ENCODE assay signal across 21 cellular contexts in the genomic region with DNA sequence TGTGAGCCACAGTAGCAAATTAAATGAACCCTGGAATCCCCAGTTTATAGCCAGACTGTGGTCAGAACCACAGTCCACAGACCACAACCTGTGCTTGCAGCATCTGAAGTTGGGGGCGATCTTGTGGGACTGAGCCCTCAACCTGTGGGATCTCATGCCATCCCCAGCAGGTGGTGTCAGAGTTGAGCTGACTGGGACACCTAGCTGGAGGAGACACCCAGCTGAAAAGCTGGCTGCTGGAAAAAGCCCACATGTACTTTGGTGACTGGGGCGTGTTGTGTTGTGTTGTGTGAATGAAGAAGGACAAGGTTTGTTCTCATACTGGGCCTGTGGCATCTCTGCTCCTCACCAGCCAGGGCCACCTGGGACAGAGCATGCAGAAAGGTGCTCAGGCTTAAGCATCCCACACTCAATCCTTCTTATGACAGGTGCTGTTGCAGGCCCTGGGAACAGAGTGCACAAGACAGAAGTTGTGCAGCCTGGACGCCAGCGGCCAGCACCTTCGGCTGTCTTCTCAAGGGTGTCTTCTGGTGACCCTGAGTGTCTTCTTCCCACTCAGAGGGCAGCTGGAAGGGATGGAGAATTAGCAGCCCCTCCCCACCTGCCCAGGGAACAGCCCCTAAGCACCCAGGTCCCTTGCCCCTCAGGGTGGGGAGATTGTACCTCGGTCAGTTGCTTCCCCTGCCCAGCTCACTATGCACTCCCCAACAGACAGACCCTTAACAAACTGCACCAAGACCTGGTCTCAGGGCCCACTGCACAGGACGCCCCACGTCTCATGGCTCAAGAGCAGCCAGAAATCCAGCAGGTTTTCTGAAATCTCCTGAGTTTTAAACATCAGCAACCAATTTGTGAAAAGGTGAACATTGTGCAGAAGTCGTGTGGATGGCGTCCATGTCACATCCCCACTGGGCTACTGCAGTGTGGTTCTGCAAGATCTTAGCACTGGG. TPM values are rescaled to one million over a fixed set of nuclear protein-coding genes. Genes with fewer than 3 reads are reported as not detected.
DNase-seq lines count a peak whose midpoint lies in the region; ATAC-seq and TF ChIP-seq lines count a peak whose summit lies in the region.
"Had no signal": no experiment of that assay in that cellular context is flagged by ENCODE, and none has a peak within 500 bp of the region (broad histone marks: within the 10 kb centered on the region; RNA-seq: fewer than 3 reads in every experiment).

No MANE protein-coding gene starts in this region.

- H3K27ac ChIP-seq in DND-41 (ENCODE audit: low read length): no peak overlapping the region
- H3K27ac ChIP-seq in naive thymus-derived CD4-positive, alpha-beta T cell (ENCODE audit: low read depth, low read length): no peak overlapping the region
- H3K27ac ChIP-seq: 22Rv1, GM23248, KMS-11 had no signal

- no peaks in the 10 kb centered on the region for H3K9me3 ChIP-seq in DND-41 (ENCODE audit: insufficient read depth, low read length, severe bottlenecking)
- H3K9me3 ChIP-seq in naive thymus-derived CD4-positive, alpha-beta T cell (ENCODE audit: control insufficient read depth in 2 of 3, low read length in 3 of 3): no peaks in the 10 kb centered on the region
- H3K9me3 ChIP-seq: MG63 had no signal

- CTCF ChIA-PET in naive thymus-derived CD4-positive, alpha-beta T cell (lab: Charles Lee): no interaction called here

- no peaks in the 10 kb centered on the region for H4K20me1 ChIP-seq in DND-41 (ENCODE audit: insufficient read depth, low read length)

- DNase-seq in DMS53 (lab: John Stamatoyannopoulos, UW) (peak; percentile 15), DMS53 treated with DMSO at 0.1 percent for 48 hours (lab: John Stamatoyannopoulos, UW; ENCODE audit: unreplicated experiment) (no peak), DND-41 (peak; percentile 32), chondrocyte (ENCODE audit: low spot score) (peak; percentile 52), posterior vena cava (ENCODE audit: low spot score) (peak; percentile 47), HUDEP-2 (lab: John Stamatoyannopoulos, UW; ENCODE audit: unreplicated experiment in 76 of 76) (no peak)
- DNase-seq in naive thymus-derived CD4-positive, alpha-beta T cell: no peak
- DNase-seq: DMS153, GM23248, MG63, NCI-H1092 treated with DMSO at 0.1 percent for 48 hours, NCI-H1694, NCI-H2107, SIG-M5 had no signal

- H3K9me3 Mint-ChIP-seq in chondrocyte (ENCODE audit: low read depth): no peaks in the 10 kb centered on the region
- no peaks in the 10 kb centered on the region for H3K9me3 Mint-ChIP-seq in naive thymus-derived CD4-positive, alpha-beta T cell

- H3K36me3 ChIP-seq in DND-41 (ENCODE audit: insufficient read depth, low read length): no peaks in the 10 kb centered on the region
- no peaks in the 10 kb centered on the region for H3K36me3 ChIP-seq in naive thymus-derived CD4-positive, alpha-beta T cell (ENCODE audit: control insufficient read depth in 2 of 3, insufficient read depth in 3 of 3, low read length in 3 of 3)
- H3K36me3 ChIP-seq: MG63 had no signal

- POLR2A ChIA-PET in naive thymus-derived CD4-positive, alpha-beta T cell (lab: Charles Lee): no interaction called here

- H3K36me3 Mint-ChIP-seq in chondrocyte (ENCODE audit: low read depth): no peaks in the 10 kb centered on the region
- no peaks in the 10 kb centered on the region for H3K36me3 Mint-ChIP-seq in naive thymus-derived CD4-positive, alpha-beta T cell

- no peak overlapping the region for H3K4me2 ChIP-seq in DND-41 (ENCODE audit: insufficient read depth, low read length)
- H3K4me2 ChIP-seq: KMS-11 had no signal

- H2AFZ ChIP-seq in DND-41 (ENCODE audit: low read depth, low read length): no peak overlapping the region
- H2AFZ ChIP-seq: GM23248 had no signal

- H3K79me2 ChIP-seq in DND-41 (ENCODE audit: insufficient read depth, low read length): no peaks in the 10 kb centered on the region

- no peak overlapping the region for H3K4me3 Mint-ChIP-seq in chondrocyte (ENCODE audit: unreplicated experiment)
- no peak overlapping the region for H3K4me3 Mint-ChIP-seq in naive thymus-derived CD4-positive, alpha-beta T cell

- no peak overlapping the region for H3K27ac Mint-ChIP-seq in chondrocyte (ENCODE audit: unreplicated experiment)
- H3K27ac Mint-ChIP-seq in naive thymus-derived CD4-positive, alpha-beta T cell: no peak overlapping the region

- peak; percentile 57 for ATAC-seq in DND-41 (ENCODE audit: insufficient read depth, low read depth)
- ATAC-seq in GM18858 (IDR thresholded peaks at IDR 0.05; ENCODE audit: unreplicated experiment): no peak
- no peak for ATAC-seq in naive thymus-derived CD4-positive, alpha-beta T cell
- ATAC-seq: GM12878, HCT116, Panc1 had no signal

- TF ChIP-seq CTCF in DND-41 (IDR thresholded peaks at IDR 0.05; ENCODE audit: borderline replicate concordance, extremely low read depth, low read length, poor library complexity, severe bottlenecking) (peak; percentile 33), chondrocyte (IDR thresholded peaks at IDR 0.05) (no peak)

- H3K4me3 ChIP-seq in DND-41 (ENCODE audit: low read depth in 1 of 2, low read length in 2 of 2): no peak overlapping the region
- no peak overlapping the region for H3K4me3 ChIP-seq in naive thymus-derived CD4-positive, alpha-beta T cell (ENCODE audit: low read length)
- H3K4me3 ChIP-seq: GM12878, GM23248, MG63 had no signal

- no peak overlapping the region for H3K9ac ChIP-seq in DND-41 (ENCODE audit: low read depth, low read length)
- H3K9ac ChIP-seq: GM23248, KMS-11 had no signal

- peaks cover 19% of the 10 kb centered on the region for H3K27me3 Mint-ChIP-seq in chondrocyte (ENCODE audit: low read depth)
- peaks cover 8 to 21% (median 14%) of the 10 kb centered on the region in 5 donors for H3K27me3 Mint-ChIP-seq in naive thymus-derived CD4-positive, alpha-beta T cell

- no peaks in the 10 kb centered on the region for H3K27me3 ChIP-seq in DND-41 (ENCODE audit: insufficient read depth, low read length, poor library complexity)
- H3K27me3 ChIP-seq in naive thymus-derived CD4-positive, alpha-beta T cell (ENCODE audit: control insufficient read depth in 2 of 2, insufficient read depth in 2 of 2, low read length in 2 of 2): no peaks in the 10 kb centered on the region

- peaks cover 3% of the 10 kb centered on the region for H3K4me1 Mint-ChIP-seq in chondrocyte (ENCODE audit: low read depth)
- peaks cover 0 to 4% (median 0%) of the 10 kb centered on the region in 7 donors for H3K4me1 Mint-ChIP-seq in naive thymus-derived CD4-positive, alpha-beta T cell

- H3K4me1 ChIP-seq in DND-41 (ENCODE audit: insufficient read depth, low read length): peaks cover 4% of the 10 kb centered on the region
- H3K4me1 ChIP-seq in naive thymus-derived CD4-positive, alpha-beta T cell (ENCODE audit: control insufficient read depth in 2 of 2, insufficient read depth in 2 of 2, low read length in 2 of 2): no peaks in the 10 kb centered on the region

- intact Hi-C loops in posterior vena cava (cut with DNase I): loop anchor here in 1 of 2 donors (10.0 kb wide), 1 partner anchor 1015 kb away; no protein-coding TSS in a partner anchor
- intact Hi-C loops in naive thymus-derived CD4-positive, alpha-beta T cell (cut with micrococcal nuclease): loop anchor here (5.0 kb wide), 3 partner anchors 133 to 1028 kb away; a partner anchor contains a TSS

RNA-seq across cellular contexts. Expression of a gene that starts 2.2 kb away (rescaled TPM):
- total RNA-seq in chondrocyte: 0.15 TPM in 1 of 3 replicates, not detected in the others
- not detected for total RNA-seq in posterior vena cava
- total RNA-seq in naive thymus-derived CD4-positive, alpha-beta T cell: not detected
- polyA plus RNA-seq in naive thymus-derived CD4-positive, alpha-beta T cell: not detected
- total RNA-seq: GM12878, GM23248 had no signal
- polyA plus RNA-seq: BJ, GM23248 had no signal

RNA-seq across cellular contexts. Expression of a gene that starts 4.2 kb away (rescaled TPM):
- total RNA-seq in chondrocyte (not detected in 3 replicates), posterior vena cava (under 1 TPM; 0.86 to 0.88 TPM)
- 1 to 10 TPM in 1 of 5 experiments, under 1 TPM in 3, not detected in 1; 0.21 to 3.8 (median 0.54) TPM for total RNA-seq in naive thymus-derived CD4-positive, alpha-beta T cell
- polyA plus RNA-seq in naive thymus-derived CD4-positive, alpha-beta T cell: not detected
- total RNA-seq: GM12878, GM23248 had no signal
- polyA plus RNA-seq: BJ, GM12878 had no signal

RNA-seq across cellular contexts. Expression of a gene that starts 39.0 kb away (rescaled TPM):
- total RNA-seq in chondrocyte (not detected in 3 replicates), posterior vena cava (not detected)
- total RNA-seq in naive thymus-derived CD4-positive, alpha-beta T cell: not detected
- not detected for polyA plus RNA-seq in naive thymus-derived CD4-positive, alpha-beta T cell
- total RNA-seq: GM12878, GM23248 had no signal
- polyA plus RNA-seq: BJ, GM12878, GM23248 had no signal

RNA-seq across cellular contexts. Expression of a gene that starts 44.1 kb away (rescaled TPM):
- total RNA-seq in chondrocyte (26.3 to 29.7 TPM (median 26.6 TPM) in 3 replicates), posterior vena cava (10 to 100 TPM; 26.8 to 26.9 TPM)
- total RNA-seq in naive thymus-derived CD4-positive, alpha-beta T cell: 10 to 100 TPM; 33.7 to 71.9 (median 67.6) TPM
- polyA plus RNA-seq in naive thymus-derived CD4-positive, alpha-beta T cell: 10 to 100 TPM; 10.3 to 24.1 TPM

Comparison
In these comparisons a context has a peak if more than half of its experiments do, and no peak if none do; other contexts are left out.
1. DNase-seq: peak in DMS53 (single experiment), DND-41 (single experiment), chondrocyte (single experiment) and posterior vena cava (single experiment); none in DMS53 treated with DMSO at 0.1 percent for 48 hours (single experiment), naive thymus-derived CD4-positive, alpha-beta T cell (0 of 9) and HUDEP-2 (0 of 76).